1 cellular context compared by ENCODE assay signal in genomic region chr20:49616154-49617007, GRCh38.
TF ChIP-seq lines count a peak whose summit lies in the region.

No MANE protein-coding gene starts in this region.

TF ChIP-seq in A549, 52 proteins besides CTCF, POLR2A, EP300 and RAD21 (continued from another document):
- TF ChIP-seq, protein P1, sequence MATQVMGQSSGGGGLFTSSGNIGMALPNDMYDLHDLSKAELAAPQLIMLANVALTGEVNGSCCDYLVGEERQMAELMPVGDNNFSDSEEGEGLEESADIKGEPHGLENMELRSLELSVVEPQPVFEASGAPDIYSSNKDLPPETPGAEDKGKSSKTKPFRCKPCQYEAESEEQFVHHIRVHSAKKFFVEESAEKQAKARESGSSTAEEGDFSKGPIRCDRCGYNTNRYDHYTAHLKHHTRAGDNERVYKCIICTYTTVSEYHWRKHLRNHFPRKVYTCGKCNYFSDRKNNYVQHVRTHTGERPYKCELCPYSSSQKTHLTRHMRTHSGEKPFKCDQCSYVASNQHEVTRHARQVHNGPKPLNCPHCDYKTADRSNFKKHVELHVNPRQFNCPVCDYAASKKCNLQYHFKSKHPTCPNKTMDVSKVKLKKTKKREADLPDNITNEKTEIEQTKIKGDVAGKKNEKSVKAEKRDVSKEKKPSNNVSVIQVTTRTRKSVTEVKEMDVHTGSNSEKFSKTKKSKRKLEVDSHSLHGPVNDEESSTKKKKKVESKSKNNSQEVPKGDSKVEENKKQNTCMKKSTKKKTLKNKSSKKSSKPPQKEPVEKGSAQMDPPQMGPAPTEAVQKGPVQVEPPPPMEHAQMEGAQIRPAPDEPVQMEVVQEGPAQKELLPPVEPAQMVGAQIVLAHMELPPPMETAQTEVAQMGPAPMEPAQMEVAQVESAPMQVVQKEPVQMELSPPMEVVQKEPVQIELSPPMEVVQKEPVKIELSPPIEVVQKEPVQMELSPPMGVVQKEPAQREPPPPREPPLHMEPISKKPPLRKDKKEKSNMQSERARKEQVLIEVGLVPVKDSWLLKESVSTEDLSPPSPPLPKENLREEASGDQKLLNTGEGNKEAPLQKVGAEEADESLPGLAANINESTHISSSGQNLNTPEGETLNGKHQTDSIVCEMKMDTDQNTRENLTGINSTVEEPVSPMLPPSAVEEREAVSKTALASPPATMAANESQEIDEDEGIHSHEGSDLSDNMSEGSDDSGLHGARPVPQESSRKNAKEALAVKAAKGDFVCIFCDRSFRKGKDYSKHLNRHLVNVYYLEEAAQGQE (IDR thresholded peaks at IDR 0.05): no peak
- TF ChIP-seq HEYL (CRISPR knock-in tag; IDR thresholded peaks at IDR 0.05) (no peak), KDM1A (IDR thresholded peaks at IDR 0.05; ENCODE audit: low read depth) (no peak), HDAC2 (IDR thresholded peaks at IDR 0.05) (no peak), ZFP36 (IDR thresholded peaks at IDR 0.05; ENCODE audit: borderline replicate concordance, partially characterized antibody) (no peak), BCL3 (IDR thresholded peaks at IDR 0.05) (no peak), ESRRA (IDR thresholded peaks at IDR 0.05; ENCODE audit: borderline replicate concordance, low read length) (no peak), RNF2 (IDR thresholded peaks at IDR 0.05; ENCODE audit: borderline replicate concordance, low read depth) (no peak), BHLHE40 (IDR thresholded peaks at IDR 0.05; ENCODE audit: low read depth, low read length) (no peak)
- TF ChIP-seq, protein P2, sequence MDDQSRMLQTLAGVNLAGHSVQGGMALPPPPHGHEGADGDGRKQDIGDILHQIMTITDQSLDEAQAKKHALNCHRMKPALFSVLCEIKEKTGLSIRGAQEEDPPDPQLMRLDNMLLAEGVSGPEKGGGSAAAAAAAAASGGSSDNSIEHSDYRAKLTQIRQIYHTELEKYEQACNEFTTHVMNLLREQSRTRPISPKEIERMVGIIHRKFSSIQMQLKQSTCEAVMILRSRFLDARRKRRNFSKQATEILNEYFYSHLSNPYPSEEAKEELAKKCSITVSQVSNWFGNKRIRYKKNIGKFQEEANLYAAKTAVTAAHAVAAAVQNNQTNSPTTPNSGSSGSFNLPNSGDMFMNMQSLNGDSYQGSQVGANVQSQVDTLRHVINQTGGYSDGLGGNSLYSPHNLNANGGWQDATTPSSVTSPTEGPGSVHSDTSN (IDR thresholded peaks at IDR 0.05): no peak
